In genomic region chr11:66975403-66976047, GRCh38 we compare ENCODE assay signal across 11 cellular contexts. TPM values are rescaled to one million over a fixed set of nuclear protein-coding genes. Genes with fewer than 3 reads are reported as not detected.
DNase-seq lines count a peak whose midpoint lies in the region; ATAC-seq and TF ChIP-seq lines count a peak whose summit lies in the region.
"Had no signal": no experiment of that assay in that cellular context is flagged by ENCODE, and none has a peak within 500 bp of the region (broad histone marks: within the 10 kb centered on the region; RNA-seq: fewer than 3 reads in every experiment).

No MANE protein-coding gene starts in this region.

- no peak overlapping the region for H2BK5ac ChIP-seq in trophoblast cell (ENCODE audit: low read depth, low read length, poor library complexity)

- no peak overlapping the region for H4K8ac ChIP-seq in trophoblast cell (ENCODE audit: low read depth, low read length)

- no peak overlapping the region for H3K4ac ChIP-seq in trophoblast cell (ENCODE audit: low read depth, low read length)

- intact Hi-C loops in activated CD8-positive, alpha-beta T cell treated with anti-CD3 and anti-CD28 coated beads for 36 hours (cut with micrococcal nuclease): no loop called here
- intact Hi-C loops in psoas muscle (cut with DNase I): no loop called here

- no peak overlapping the region for H3K23ac ChIP-seq in trophoblast cell (ENCODE audit: low read length)

- H3K9me3 ChIP-seq in RWPE2 (ENCODE audit: severe bottlenecking) (peaks cover 5% of the 10 kb centered on the region), hepatocyte (ENCODE audit: low read depth) (no peaks in the 10 kb centered on the region), trophoblast cell (ENCODE audit: insufficient read depth, low read depth, low read length) (peaks cover 3% of the 10 kb centered on the region), psoas muscle (peaks cover 6% of the 10 kb centered on the region)

- peak overlapping the region; percentile 44 for H2AK5ac ChIP-seq in trophoblast cell (ENCODE audit: low read length)

- H3K9ac ChIP-seq in trophoblast cell (ENCODE audit: low read length): no peak overlapping the region

- no peaks in the 10 kb centered on the region for H3K27me3 Mint-ChIP-seq in activated CD8-positive, alpha-beta T cell treated with anti-CD3 and anti-CD28 coated beads, Interleukin-2, amount 10 ng/mL, durations not matched to agents 7 days and 5 days (ENCODE audit: low read depth)
- H3K27me3 Mint-ChIP-seq in activated CD8-positive, alpha-beta T cell treated with anti-CD3 and anti-CD28 coated beads for 36 hours: peaks cover 5% of the 10 kb centered on the region

- TF ChIP-seq CTCF in activated CD8-positive, alpha-beta T cell treated with anti-CD3 and anti-CD28 coated beads for 36 hours (IDR thresholded peaks at IDR 0.05): no peak
- no peak for TF ChIP-seq CTCF in RWPE2 (IDR thresholded peaks at IDR 0.05; ENCODE audit: poor library complexity, severe bottlenecking)
- no peak for TF ChIP-seq CTCF in hepatocyte (IDR thresholded peaks at IDR 0.05; ENCODE audit: poor library complexity)
- no peak for TF ChIP-seq CTCF in psoas muscle (IDR thresholded peaks at IDR 0.05)

- no peak overlapping the region for H3K27ac Mint-ChIP-seq in activated CD8-positive, alpha-beta T cell treated with anti-CD3 and anti-CD28 coated beads, Interleukin-2, amount 10 ng/mL, durations not matched to agents 7 days and 5 days
- no peak overlapping the region for H3K27ac Mint-ChIP-seq in activated CD8-positive, alpha-beta T cell treated with anti-CD3 and anti-CD28 coated beads for 36 hours

- H3K4me3 ChIP-seq in RWPE2 (ENCODE audit: severe bottlenecking) (no peak overlapping the region), hepatocyte (no peak overlapping the region), trophoblast cell (ENCODE audit: low read depth, low read length) (no peak overlapping the region), psoas muscle (no peak overlapping the region)

- CTCF ChIA-PET in activated CD8-positive, alpha-beta T cell treated with anti-CD3 and anti-CD28 coated beads, Interleukin-2, amount 10 ng/mL, durations not matched to agents 7 days and 5 days (lab: Charles Lee): interaction anchor here (0.7 to 0.9 kb wide), 2 partner anchors 16 to 1272 kb away, joined by 3 to 6 read pairs; no protein-coding TSS in a partner anchor
- CTCF ChIA-PET in activated CD8-positive, alpha-beta T cell treated with anti-CD3 and anti-CD28 coated beads for 36 hours (lab: Charles Lee): interaction anchor here (0.7 to 1.7 kb wide), 7 partner anchors 17 to 279 kb away, joined by 3 to 5 read pairs (median 3); partner anchors contain the start of gene PC

- peaks cover 5% of the 10 kb centered on the region for H3K4me1 Mint-ChIP-seq in activated CD8-positive, alpha-beta T cell treated with anti-CD3 and anti-CD28 coated beads, Interleukin-2, amount 10 ng/mL, durations not matched to agents 7 days and 5 days (ENCODE audit: low read depth)
- peaks cover 6% of the 10 kb centered on the region for H3K4me1 Mint-ChIP-seq in activated CD8-positive, alpha-beta T cell treated with anti-CD3 and anti-CD28 coated beads for 36 hours (ENCODE audit: low read depth)

- no peak overlapping the region for H3K14ac ChIP-seq in trophoblast cell (ENCODE audit: low read length)

- H3K18ac ChIP-seq in trophoblast cell (ENCODE audit: low read length): no peak overlapping the region

- H3K9me2 ChIP-seq in hepatocyte (replicated peaks; ENCODE audit: insufficient read depth): no peaks in the 10 kb centered on the region

- H3K4me1 ChIP-seq in RWPE2 (ENCODE audit: insufficient read depth, poor library complexity, severe bottlenecking) (peaks cover 24% of the 10 kb centered on the region), hepatocyte (ENCODE audit: insufficient read depth) (peaks cover 21% of the 10 kb centered on the region), trophoblast cell (ENCODE audit: control insufficient read depth in 1 of 2, insufficient read depth in 2 of 2, low read length in 2 of 2) (peaks cover 3% of the 10 kb centered on the region in 2 experiments), psoas muscle (no peaks in the 10 kb centered on the region)

- H3K79me1 ChIP-seq in trophoblast cell (ENCODE audit: low read length): no peaks in the 10 kb centered on the region

- no peak overlapping the region for H2BK120ac ChIP-seq in trophoblast cell (ENCODE audit: insufficient read depth, low read length, poor library complexity)

- no peaks in the 10 kb centered on the region for H3K36me3 Mint-ChIP-seq in activated CD8-positive, alpha-beta T cell treated with anti-CD3 and anti-CD28 coated beads, Interleukin-2, amount 10 ng/mL, durations not matched to agents 7 days and 5 days (ENCODE audit: low read depth)
- no peaks in the 10 kb centered on the region for H3K36me3 Mint-ChIP-seq in activated CD8-positive, alpha-beta T cell treated with anti-CD3 and anti-CD28 coated beads for 36 hours (ENCODE audit: low read depth)

- no peak overlapping the region for H4K91ac ChIP-seq in trophoblast cell (ENCODE audit: low read depth, low read length)

- no peaks in the 10 kb centered on the region for H3K79me2 ChIP-seq in hepatocyte
- no peaks in the 10 kb centered on the region for H3K79me2 ChIP-seq in trophoblast cell (ENCODE audit: control insufficient read depth, insufficient read depth, low read length, poor library complexity)

- H3K36me3 ChIP-seq in RWPE2 (ENCODE audit: low read depth): no peaks in the 10 kb centered on the region
- H3K36me3 ChIP-seq in hepatocyte (replicated peaks; ENCODE audit: insufficient read depth, low read depth): no peaks in the 10 kb centered on the region
- no peaks in the 10 kb centered on the region for H3K36me3 ChIP-seq in trophoblast cell (ENCODE audit: control insufficient read depth in 1 of 2, insufficient read depth in 2 of 2, low read length in 2 of 2)
- no peaks in the 10 kb centered on the region for H3K36me3 ChIP-seq in psoas muscle (ENCODE audit: insufficient read depth in 1 of 2, low read depth in 1 of 2)

- H3K4me2 ChIP-seq in hepatocyte (no peak overlapping the region), trophoblast cell (ENCODE audit: low read length) (no peak overlapping the region)

- H2AFZ ChIP-seq in hepatocyte: no peak overlapping the region
- no peak overlapping the region for H2AFZ ChIP-seq in trophoblast cell (ENCODE audit: insufficient read depth, low read length, poor library complexity)

- H2BK12ac ChIP-seq in trophoblast cell (ENCODE audit: low read length): no peak overlapping the region

- H3K27me3 ChIP-seq in RWPE2 (ENCODE audit: insufficient read depth, poor library complexity, severe bottlenecking): no peaks in the 10 kb centered on the region
- no peaks in the 10 kb centered on the region for H3K27me3 ChIP-seq in hepatocyte
- no peaks in the 10 kb centered on the region for H3K27me3 ChIP-seq in trophoblast cell (ENCODE audit: insufficient read depth, low read length)
- H3K27me3 ChIP-seq in psoas muscle (ENCODE audit: insufficient read depth in 3 of 3, low read length in 2 of 3): no peaks in the 10 kb centered on the region

- H4K12ac ChIP-seq in trophoblast cell (ENCODE audit: low read depth, low read length): no peak overlapping the region

- 80% methylated on average over 11 of the region's 11 CpGs for WGBS in hepatocyte (ENCODE audit: low lambda C conversion rate, missing lambda C conversion rate)
- whole genome bisulfite sequencing in trophoblast cell (ENCODE audit: extremely low coverage, insufficient coverage, insufficient read length): no CpG with 5 or more reads among the region's 11 CpGs
- WGBS in psoas muscle, 3 donors: 72 to 76% (median 75%) methylated on average over 11 of the region's 11 CpGs

- POLR2A ChIA-PET in activated CD8-positive, alpha-beta T cell treated with anti-CD3 and anti-CD28 coated beads, Interleukin-2, amount 10 ng/mL, durations not matched to agents 7 days and 5 days (lab: Charles Lee): no interaction called here
- POLR2A ChIA-PET in activated CD8-positive, alpha-beta T cell treated with anti-CD3 and anti-CD28 coated beads for 36 hours (lab: Charles Lee): interaction anchor here (1.2 kb wide), 1 partner anchor 16 kb away, joined by 3 read pairs; no protein-coding TSS in a partner anchor

- no peak overlapping the region for H3K4me3 Mint-ChIP-seq in activated CD8-positive, alpha-beta T cell treated with anti-CD3 and anti-CD28 coated beads, Interleukin-2, amount 10 ng/mL, durations not matched to agents 7 days and 5 days
- no peak overlapping the region for H3K4me3 Mint-ChIP-seq in activated CD8-positive, alpha-beta T cell treated with anti-CD3 and anti-CD28 coated beads for 36 hours

- no peak for DNase-seq in activated CD8-positive, alpha-beta T cell treated with anti-CD3 and anti-CD28 coated beads, Interleukin-2, amount 10 ng/mL, durations not matched to agents 7 days and 5 days
- no peak for DNase-seq in activated CD8-positive, alpha-beta T cell treated with anti-CD3 and anti-CD28 coated beads for 36 hours
- DNase-seq in RWPE2 (ENCODE audit: low spot score): no peak
- DNase-seq in hepatocyte (ENCODE audit: low spot score): no peak
- no peak for DNase-seq in trophoblast cell
- DNase-seq in psoas muscle: no peak
- no peak for DNase-seq in DMS53 (lab: John Stamatoyannopoulos, UW)
- DNase-seq: NCI-H1105 had no signal

- no peaks in the 10 kb centered on the region for H4K20me1 ChIP-seq in hepatocyte (ENCODE audit: insufficient read depth, poor library complexity, severe bottlenecking)

- H3K9me3 Mint-ChIP-seq in activated CD8-positive, alpha-beta T cell treated with anti-CD3 and anti-CD28 coated beads, Interleukin-2, amount 10 ng/mL, durations not matched to agents 7 days and 5 days (ENCODE audit: insufficient read depth): no peaks in the 10 kb centered on the region
- peaks cover 3% of the 10 kb centered on the region for H3K9me3 Mint-ChIP-seq in activated CD8-positive, alpha-beta T cell treated with anti-CD3 and anti-CD28 coated beads for 36 hours

- ATAC-seq in activated CD8-positive, alpha-beta T cell treated with anti-CD3 and anti-CD28 coated beads, Interleukin-2, amount 10 ng/mL, durations not matched to agents 7 days and 5 days: peak; percentile 23
- no peak for ATAC-seq in activated CD8-positive, alpha-beta T cell treated with anti-CD3 and anti-CD28 coated beads for 36 hours
- ATAC-seq in RWPE2 (ENCODE audit: low read depth): no peak
- no peak for ATAC-seq in HG03460 (IDR thresholded peaks at IDR 0.05; ENCODE audit: unreplicated experiment)
- no peak for ATAC-seq in psoas muscle

- H3K27ac ChIP-seq in RWPE2 (ENCODE audit: poor library complexity, severe bottlenecking) (peak overlapping the region; percentile 18), hepatocyte (peak overlapping the region; percentile 16), trophoblast cell (ENCODE audit: low read depth, low read length) (no peak overlapping the region), psoas muscle (no peak overlapping the region)
- H3K27ac ChIP-seq: 22Rv1, C4-2B had no signal

RNA-seq across cellular contexts. Expression of gene C11orf86, which starts 0.4 kb away (rescaled TPM):
- total RNA-seq in activated CD8-positive, alpha-beta T cell treated with anti-CD3 and anti-CD28 coated beads, Interleukin-2, amount 10 ng/mL, durations not matched to agents 7 days and 5 days: not detected
- not detected for total RNA-seq in activated CD8-positive, alpha-beta T cell treated with anti-CD3 and anti-CD28 coated beads for 36 hours
- total RNA-seq in hepatocyte (1.5 and 3.4 TPM in 2 replicates), psoas muscle (not detected)
- polyA plus RNA-seq in hepatocyte (0.34 and 2.6 TPM in 2 replicates), psoas muscle (under 1 TPM in 2 of 3 donors, not detected in 1; 0.04 to 0.10 TPM)
- polyA plus RNA-seq in trophoblast cell (2013): not detected in 2 replicates

RNA-seq across cellular contexts. Expression of gene PC, which starts 17.3 kb away (rescaled TPM):
- 10 to 100 TPM; 10.4 to 11.7 TPM for total RNA-seq in activated CD8-positive, alpha-beta T cell treated with anti-CD3 and anti-CD28 coated beads, Interleukin-2, amount 10 ng/mL, durations not matched to agents 7 days and 5 days
- total RNA-seq in activated CD8-positive, alpha-beta T cell treated with anti-CD3 and anti-CD28 coated beads for 36 hours: 1 to 10 TPM; 5.6 to 6.5 TPM
- 39.7 and 47.4 TPM in 2 replicates for total RNA-seq in hepatocyte
- 57.9 and 78.1 TPM in 2 replicates for polyA plus RNA-seq in hepatocyte
- 6.1 and 6.3 TPM in 2 replicates for polyA plus RNA-seq in trophoblast cell (2013)
- total RNA-seq in psoas muscle: 10 to 100 TPM; 16.7 to 33.0 (median 25.3) TPM
- 10 to 100 TPM; 11.1 to 48.8 (median 18.3) TPM for polyA plus RNA-seq in psoas muscle

RNA-seq across cellular contexts. Expression of gene SYT12, which starts 47.4 kb away (rescaled TPM):
- total RNA-seq in activated CD8-positive, alpha-beta T cell treated with anti-CD3 and anti-CD28 coated beads, Interleukin-2, amount 10 ng/mL, durations not matched to agents 7 days and 5 days: not detected
- not detected for total RNA-seq in activated CD8-positive, alpha-beta T cell treated with anti-CD3 and anti-CD28 coated beads for 36 hours
- total RNA-seq in hepatocyte: 0.08 and 0.27 TPM in 2 replicates
- polyA plus RNA-seq in hepatocyte: 0.50 and 1.8 TPM in 2 replicates
- polyA plus RNA-seq in trophoblast cell (2013): 0.03 and 0.10 TPM in 2 replicates
- total RNA-seq in psoas muscle: under 1 TPM in 3 of 4 donors, not detected in 1; 0.20 to 0.61 (median 0.48) TPM
- under 1 TPM; 0.17 to 0.38 (median 0.18) TPM for polyA plus RNA-seq in psoas muscle

Comparison
In these comparisons a context has a peak if more than half of its experiments do, and no peak if none do; other contexts are left out.
1. H3K27ac ChIP-seq: peak in RWPE2 (single experiment) and hepatocyte (single experiment); none in trophoblast cell (single experiment) and psoas muscle (single experiment).